ENCODE assay signal across 9 cellular contexts in the genomic region with DNA sequence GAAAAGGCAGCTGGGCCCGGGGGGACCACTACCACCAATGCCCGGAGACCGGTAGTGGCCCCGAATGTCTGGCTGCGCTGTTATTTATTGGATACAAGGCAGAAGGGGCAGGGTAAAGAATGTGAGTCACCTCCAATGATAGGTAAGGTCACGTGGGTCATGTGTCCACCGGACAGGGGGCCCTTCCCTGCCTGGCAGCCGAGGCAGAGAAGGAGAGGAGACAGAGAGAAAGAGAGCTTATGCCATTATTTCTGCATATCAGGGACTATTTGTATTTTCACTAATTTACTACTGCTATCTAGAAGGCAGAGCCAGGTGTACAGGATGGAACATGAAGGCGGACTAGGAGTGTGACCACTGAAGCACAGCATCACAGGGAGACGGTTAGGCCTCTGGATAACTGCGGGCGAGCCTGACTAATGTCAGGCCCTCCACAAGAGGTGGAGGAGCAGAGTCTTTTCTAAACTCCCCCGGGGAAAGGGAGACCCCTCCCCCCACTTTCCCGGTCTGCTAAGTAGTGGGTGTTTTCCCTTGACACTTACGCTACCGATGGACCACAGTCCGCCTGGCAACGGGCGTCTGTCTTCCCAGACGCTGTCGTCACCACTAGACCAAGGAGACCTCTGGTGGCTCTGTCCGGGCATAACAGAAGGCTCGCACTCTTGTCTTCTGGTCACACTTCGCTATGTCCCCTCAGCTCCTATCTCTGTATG. TPM values are rescaled to one million over a fixed set of nuclear protein-coding genes. Genes with fewer than 3 reads are reported as not detected.
DNase-seq lines count a peak whose midpoint lies in the region; ATAC-seq and TF ChIP-seq lines count a peak whose summit lies in the region.
"Not testable (repeated sequence)": the region's sequence is repeated elsewhere in the genome, so short reads cannot be mapped to it uniquely, and the experiment has no call there.
"Had no signal": no experiment of that assay in that cellular context is flagged by ENCODE, and none has a peak within 500 bp of the region (broad histone marks: within the 10 kb centered on the region; RNA-seq: fewer than 3 reads in every experiment).

No MANE protein-coding gene starts in this region.

- H3K27ac Mint-ChIP-seq in type B pancreatic cell: peak overlapping the region; percentile 48

- H3K4me3 Mint-ChIP-seq in type B pancreatic cell: not testable (repeated sequence)

- dilution Hi-C loops in mammary epithelial cell (cut with HindIII; ENCODE audit: low sequenced_read_pairs): not testable (repeated sequence)

- not testable (repeated sequence) for H3K4me2 ChIP-seq in mammary epithelial cell (ENCODE audit: insufficient read depth, low read depth, low read length)

- CTCF ChIA-PET in mammary epithelial cell (lab: Charles Lee; ENCODE audit: low non-redundant PET): not testable (repeated sequence)

- not testable (repeated sequence) for H3K79me2 ChIP-seq in mammary epithelial cell (ENCODE audit: insufficient read depth, low read length)

- peak overlapping the region; percentile 49 for H2AFZ ChIP-seq in mammary epithelial cell (ENCODE audit: low read depth, low read length)

- not testable (repeated sequence) for H4K20me1 ChIP-seq in mammary epithelial cell (ENCODE audit: insufficient read depth, low read length)

- H3K9ac ChIP-seq in mammary epithelial cell (ENCODE audit: insufficient read depth, low read length): not testable (repeated sequence)

- intact Hi-C loops in mammary epithelial cell (cut with micrococcal nuclease): loop anchor here (2.0 kb wide), 1 partner anchor 21 kb away; no protein-coding TSS in a partner anchor
- intact Hi-C loops in left ventricle myocardium superior (cut with micrococcal nuclease): not testable (repeated sequence)

- DNase-seq in DMS153 treated with DMSO at 0.1 percent for 48 hours (lab: John Stamatoyannopoulos, UW; ENCODE audit: unreplicated experiment): peak; percentile 62
- peak; percentile 35 for DNase-seq in NCI-H774 (lab: John Stamatoyannopoulos, UW)
- DNase-seq in WERI-Rb-1: peak; percentile 90
- DNase-seq in mammary epithelial cell: peak; percentile 31
- DNase-seq in left ventricle myocardium superior: peak; percentile 76
- peak; percentile 19 for DNase-seq in non-pigmented ciliary epithelial cell (ENCODE audit: low read depth)
- DNase-seq in type B pancreatic cell (ENCODE audit: extremely low spot score, unreplicated experiment): not testable (repeated sequence)

- H3K27me3 Mint-ChIP-seq in type B pancreatic cell: not testable (repeated sequence)

- peak; percentile 82 for ATAC-seq in left ventricle myocardium superior

- 46% methylated on average over 20 of the region's 24 CpGs for whole genome bisulfite sequencing in mammary epithelial cell (ENCODE audit: low coverage, missing lambda C conversion rate)

- H3K4me3 ChIP-seq in WERI-Rb-1 (ENCODE audit: low read depth, low read length); mammary epithelial cell (replicated peaks in 1 of 3; ENCODE audit: insufficient read depth in 1 of 3, low read depth in 2 of 3, low read length in 3 of 3): not testable (repeated sequence)

- not testable (repeated sequence) for BruUV-seq in mammary epithelial cell (replicated peaks; lab: Mats Ljungman, UMichigan)

- H3K4me1 ChIP-seq in mammary epithelial cell (ENCODE audit: insufficient read depth, low read length): not testable (repeated sequence)

- not testable (repeated sequence) for H3K9me3 Mint-ChIP-seq in type B pancreatic cell

- in situ Hi-C loops in mammary epithelial cell (cut with MboI; ENCODE audit: low sequenced_read_pairs in 2 of 2): loop anchor here in 1 of 2 donors (25.0 kb wide), 1 partner anchor 116 kb away; no protein-coding TSS in a partner anchor

- not testable (repeated sequence) for TF ChIP-seq EP300 in Ishikawa (IDR thresholded peaks at IDR 0.05; ENCODE audit: borderline replicate concordance)

- not testable (repeated sequence) for H3K4me1 Mint-ChIP-seq in type B pancreatic cell (ENCODE audit: unreplicated experiment)

- peak overlapping the region; percentile 8; the same call in 1 of the 2 replicates for H3K27ac ChIP-seq in WERI-Rb-1
- not testable (repeated sequence) for H3K27ac ChIP-seq in mammary epithelial cell (ENCODE audit: insufficient read depth, low read depth, low read length)

- not testable (repeated sequence) for H3K9me3 ChIP-seq in WERI-Rb-1 (ENCODE audit: severe bottlenecking); mammary epithelial cell (replicated peaks; ENCODE audit: insufficient read depth, low read length)

- peak; percentile 78 for TF ChIP-seq CTCF in WERI-Rb-1 (IDR thresholded peaks at IDR 0.05; ENCODE audit: low read depth, low read length)
- TF ChIP-seq CTCF in mammary epithelial cell (conservative IDR thresholded peaks at IDR 0.05 in 1 of 2, IDR thresholded peaks at IDR 0.05 in 1 of 2; ENCODE audit: extremely low read depth in 1 of 2, insufficient read depth in 1 of 2, low read depth in 1 of 2, low read length in 2 of 2): peak; percentile 29 to 65
- peak; percentile 74 for TF ChIP-seq CTCF in type B pancreatic cell (conservative IDR thresholded peaks at IDR 0.05)

- TF ChIP-seq RAD21 in Ishikawa (IDR thresholded peaks at IDR 0.05; ENCODE audit: low read depth): peak; percentile 76

- H3K36me3 Mint-ChIP-seq in type B pancreatic cell: not testable (repeated sequence)

- H3K36me3 ChIP-seq in WERI-Rb-1; mammary epithelial cell (ENCODE audit: insufficient read depth, low read length): not testable (repeated sequence)

- H3K27me3 ChIP-seq in WERI-Rb-1 (ENCODE audit: insufficient read depth, low read depth, severe bottlenecking); mammary epithelial cell (ENCODE audit: insufficient read depth, low read length): not testable (repeated sequence)

RNA-seq across cellular contexts. Expression of a gene that starts 24.5 kb away (rescaled TPM):
- total RNA-seq in mammary epithelial cell (not detected), left ventricle myocardium superior (0.74 TPM), type B pancreatic cell (ENCODE audit: low replicate concordance) (2.1 and 3.3 TPM in 2 replicates)
- not detected for polyA plus RNA-seq in mammary epithelial cell
- not detected for polyA minus RNA-seq in mammary epithelial cell
- total RNA-seq: pulmonary artery endothelial cell had no signal

RNA-seq across cellular contexts. Expression of a gene that starts 42.3 kb away (rescaled TPM):
- under 1 TPM; 0.12 to 0.33 TPM for total RNA-seq in mammary epithelial cell
- 1.00 TPM for polyA plus RNA-seq in mammary epithelial cell
- polyA minus RNA-seq in mammary epithelial cell: 8.8 TPM
- total RNA-seq in left ventricle myocardium superior: 26.0 TPM
- total RNA-seq in type B pancreatic cell (ENCODE audit: low replicate concordance): 92.3 and 129 TPM in 2 replicates

RNA-seq across cellular contexts. Expression of a gene that starts 56.7 kb away (rescaled TPM):
- total RNA-seq in mammary epithelial cell: not detected
- not detected for polyA plus RNA-seq in mammary epithelial cell
- polyA minus RNA-seq in mammary epithelial cell: not detected
- not detected for total RNA-seq in left ventricle myocardium superior
- 0.85 and 1.5 TPM in 2 replicates for total RNA-seq in type B pancreatic cell (ENCODE audit: low replicate concordance)
- total RNA-seq: pulmonary artery endothelial cell had no signal

RNA-seq across cellular contexts. Expression of a gene that starts 58.3 kb away (rescaled TPM):
- total RNA-seq in mammary epithelial cell (not detected), left ventricle myocardium superior (0.87 TPM), type B pancreatic cell (ENCODE audit: low replicate concordance) (0.14 and 0.31 TPM in 2 replicates)
- polyA plus RNA-seq in mammary epithelial cell: not detected
- not detected for polyA minus RNA-seq in mammary epithelial cell
- total RNA-seq: pulmonary artery endothelial cell had no signal

Comparison
In these comparisons a context has a peak if more than half of its experiments do, and no peak if none do; other contexts are left out.
1. RNA of a gene that starts 42.3 kb away (total RNA-seq): 92.3 to 129 TPM in type B pancreatic cell and 26.0 TPM in left ventricle myocardium superior (single experiment); 0.12 to 0.33 TPM in mammary epithelial cell; every median in the first group is over 10 times any median in the second.
2. Peak in every context shown above with its lines, with median percentiles within 50 percentile points of each other: CTCF ChIP-seq.